Comparison of ENCODE assay signal across 23 cellular contexts in the genomic region with DNA sequence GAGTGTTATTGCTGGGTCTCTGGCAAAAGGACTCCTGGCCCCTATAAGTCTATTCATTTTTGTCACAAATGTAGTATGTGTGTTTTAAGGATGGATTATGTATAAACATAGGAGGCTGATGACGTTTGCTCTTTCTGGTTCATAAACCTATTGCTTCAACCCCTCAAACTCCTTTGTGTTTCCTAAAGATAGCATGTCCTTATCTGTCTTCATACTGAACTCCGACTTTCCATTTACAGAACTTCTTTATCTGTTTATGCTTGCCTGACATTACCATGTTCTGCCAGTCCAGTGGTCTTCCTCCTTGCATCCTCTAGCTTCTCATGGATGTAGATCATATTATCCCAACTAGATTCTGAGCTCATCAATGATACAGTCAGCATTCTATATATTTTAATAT. TPM values are rescaled to one million over a fixed set of nuclear protein-coding genes. Genes with fewer than 3 reads are reported as not detected.
"Had no signal": no experiment of that assay in that cellular context is flagged by ENCODE, and none has a peak within 500 bp of the region (broad histone marks: within the 10 kb centered on the region; RNA-seq: fewer than 3 reads in every experiment).

No MANE protein-coding gene starts in this region.

- H3K36me3 ChIP-seq: brain microvascular endothelial cell, neural progenitor cell, sigmoid colon, thoracic aorta, vagina had no signal

- H3K27ac ChIP-seq: neural progenitor cell, vagina had no signal

- H2AFZ ChIP-seq: hepatocyte, neural progenitor cell had no signal

- H3K4me1 ChIP-seq: neural progenitor cell, sigmoid colon had no signal

- H3K4me3 ChIP-seq: hepatocyte, neural progenitor cell, sigmoid colon, thoracic aorta, vagina had no signal

- H3K27me3 ChIP-seq: brain microvascular endothelial cell, hepatocyte, neural progenitor cell, sigmoid colon, vagina had no signal

- FAIRE-seq: colon, TTC549 had no signal

- H3K79me2 ChIP-seq: hepatocyte had no signal

- DNase-seq: activated B cell treated with CpG ODN at 0.5 μM for 24 hours; activated CD4-positive, alpha-beta T cell treated with anti-CD3 and anti-CD28 coated beads for 36 hours; activated CD4-positive, alpha-beta T cell treated with anti-CD3 and anti-CD28 coated beads, Interleukin-2, amount 50 U/mL, for 4 hours; activated CD8-positive, alpha-beta memory T cell treated with anti-CD3 and anti-CD28 coated beads for 24 hours; activated CD8-positive, alpha-beta memory T cell treated with anti-CD3 and anti-CD28 coated beads, Interleukin-2, amount 50 U/mL, for 4 hours; activated T-cell treated with anti-CD3 and anti-CD28 coated beads, Interleukin-2, amount 50 U/mL, for 24 hours; aorta; brain microvascular endothelial cell; central memory CD4-positive, alpha-beta T cell; effector memory CD8-positive, alpha-beta T cell; foreskin fibroblast; left ventricle myocardium superior; mammary epithelial cell; naive thymus-derived CD8-positive, alpha-beta T cell; sigmoid colon; stimulated activated CD4-positive, alpha-beta T cell treated with anti-CD3 and anti-CD28 coated beads, Interleukin-4, amount 100 ng/mL, for 1 hour; stimulated activated naive CD4-positive, alpha-beta T cell had no signal

RNA-seq across cellular contexts. Expression of a gene that starts 46.1 kb away (rescaled TPM):
- total RNA-seq: activated B cell treated with CpG ODN at 0.5 μM for 24 hours had no signal
